ENCODE assay signal across 9 cellular contexts in the genomic region with DNA sequence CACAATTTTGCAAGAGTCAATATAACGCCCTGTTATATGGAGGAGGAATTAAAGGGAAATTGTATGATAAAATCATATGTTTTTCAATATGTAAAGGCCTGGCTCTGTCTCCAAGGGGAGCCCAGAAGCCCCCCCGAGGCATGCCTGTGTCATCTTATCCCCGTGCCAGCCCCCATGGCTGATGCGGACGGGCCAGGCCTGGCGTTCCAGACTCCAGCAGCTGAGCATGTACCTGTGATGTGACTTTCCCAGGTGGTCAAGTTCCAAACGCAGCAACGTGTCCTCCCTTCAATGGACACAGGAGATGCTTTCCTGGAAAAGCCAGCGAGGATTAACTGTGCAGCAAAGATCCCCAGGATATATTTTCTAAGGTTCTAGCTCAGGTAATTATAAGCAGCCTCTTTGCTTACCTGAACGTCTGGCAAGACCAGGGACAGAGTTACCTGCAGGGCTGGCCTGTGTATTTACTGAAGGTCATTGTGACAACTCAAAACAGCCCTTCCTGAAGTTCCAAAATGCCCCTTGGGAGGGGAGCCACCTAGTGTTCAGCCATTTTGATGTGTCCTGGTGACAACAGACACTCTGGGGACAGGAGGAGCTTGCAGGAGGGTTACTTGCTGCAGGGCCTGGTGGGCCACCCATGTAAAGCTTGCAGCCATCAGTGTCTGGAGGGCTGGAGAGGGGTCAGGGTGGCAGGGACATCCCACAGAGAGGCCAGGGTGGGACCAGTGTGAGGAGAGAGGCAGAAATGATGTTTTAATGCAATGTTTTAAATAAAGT. TPM values are rescaled to one million over a fixed set of nuclear protein-coding genes. Genes with fewer than 3 reads are reported as not detected.
DNase-seq lines count a peak whose midpoint lies in the region; ATAC-seq and TF ChIP-seq lines count a peak whose summit lies in the region.
"Had no signal": no experiment of that assay in that cellular context is flagged by ENCODE, and none has a peak within 500 bp of the region (broad histone marks: within the 10 kb centered on the region; RNA-seq: fewer than 3 reads in every experiment).

No MANE protein-coding gene starts in this region.

- H3K27ac ChIP-seq in lower lobe of right lung, result no peak overlapping the region

- DNase-seq in GF-D8 (lab: John Stamatoyannopoulos, UW) (peak; percentile 55), HuH-7.5 (ENCODE audit: low spot score) (peak; percentile 83), UCSD-AML1 (lab: John Stamatoyannopoulos, UW; ENCODE audit: unreplicated experiment) (peak; percentile 39), lower lobe of right lung (no peak)
- DNase-seq in activated CD4-positive, CD25-positive, alpha-beta regulatory T cell treated with anti-CD3 and anti-CD28 coated beads, Interleukin-2, amount 50 U/mL, for 72 hours, result no peak
- DNase-seq: naive B cell had no signal

- no peak for ATAC-seq in lower lobe of right lung
- no peak for ATAC-seq in HG03039 (IDR thresholded peaks at IDR 0.05; ENCODE audit: unreplicated experiment)
- ATAC-seq in GM18502 (IDR thresholded peaks at IDR 0.05; ENCODE audit: poor library complexity, unreplicated experiment), result no peak
- ATAC-seq in GM18907 (IDR thresholded peaks at IDR 0.05; ENCODE audit: unreplicated experiment), result no peak

- no peaks in the 10 kb centered on the region for H3K27me3 ChIP-seq in lower lobe of right lung (ENCODE audit: low read depth)

- no peaks in the 10 kb centered on the region for H3K9me3 ChIP-seq in lower lobe of right lung

- intact Hi-C loops in lower lobe of right lung (cut with DNase I), result no loop called here

- no peak overlapping the region for H3K4me3 ChIP-seq in lower lobe of right lung

- H3K36me3 ChIP-seq in lower lobe of right lung, result no peaks in the 10 kb centered on the region

- peak; percentile 9 for TF ChIP-seq CTCF in lower lobe of right lung (IDR thresholded peaks at IDR 0.05)

- peaks cover 24% of the 10 kb centered on the region for H3K4me1 ChIP-seq in lower lobe of right lung

RNA-seq across cellular contexts. Expression of a gene that starts 53.3 kb away (rescaled TPM):
- 248 TPM for total RNA-seq in lower lobe of right lung

Comparison
In these comparisons a context has a peak if more than half of its experiments do, and no peak if none do; other contexts are left out.
1. DNase-seq: peak in GF-D8 (single experiment), HuH-7.5 (single experiment) and UCSD-AML1 (single experiment); none in lower lobe of right lung (single experiment) and activated CD4-positive, CD25-positive, alpha-beta regulatory T cell treated with anti-CD3 and anti-CD28 coated beads, Interleukin-2, amount 50 U/mL, for 72 hours (single experiment).